Comparison of ENCODE assay signal across 1 cellular context in the genomic region with DNA sequence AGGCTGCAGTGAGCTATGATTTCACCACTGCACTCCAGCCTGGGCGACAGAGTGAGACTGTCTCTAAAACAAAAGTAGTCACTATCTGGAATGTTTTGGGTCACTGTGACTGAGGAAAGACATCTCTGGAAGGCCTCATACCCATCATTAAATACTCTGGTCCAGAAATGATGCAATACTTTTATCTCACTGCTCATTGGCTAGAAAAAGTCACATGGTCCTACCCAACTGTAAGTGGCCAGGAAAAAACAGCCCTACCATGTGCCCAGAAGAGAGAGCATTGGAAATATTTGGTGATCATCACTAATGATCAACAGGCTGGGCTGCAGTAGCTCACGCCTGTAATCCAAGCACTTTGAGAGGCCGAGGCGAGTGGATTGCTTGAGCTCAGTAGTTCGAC.
TF ChIP-seq lines count a peak whose summit lies in the region.

No MANE protein-coding gene starts in this region.

TF ChIP-seq in K562, 482 proteins besides CTCF, POLR2A, EP300 and RAD21 (continued from another document and continues in another):
- TF ChIP-seq, protein P1, sequence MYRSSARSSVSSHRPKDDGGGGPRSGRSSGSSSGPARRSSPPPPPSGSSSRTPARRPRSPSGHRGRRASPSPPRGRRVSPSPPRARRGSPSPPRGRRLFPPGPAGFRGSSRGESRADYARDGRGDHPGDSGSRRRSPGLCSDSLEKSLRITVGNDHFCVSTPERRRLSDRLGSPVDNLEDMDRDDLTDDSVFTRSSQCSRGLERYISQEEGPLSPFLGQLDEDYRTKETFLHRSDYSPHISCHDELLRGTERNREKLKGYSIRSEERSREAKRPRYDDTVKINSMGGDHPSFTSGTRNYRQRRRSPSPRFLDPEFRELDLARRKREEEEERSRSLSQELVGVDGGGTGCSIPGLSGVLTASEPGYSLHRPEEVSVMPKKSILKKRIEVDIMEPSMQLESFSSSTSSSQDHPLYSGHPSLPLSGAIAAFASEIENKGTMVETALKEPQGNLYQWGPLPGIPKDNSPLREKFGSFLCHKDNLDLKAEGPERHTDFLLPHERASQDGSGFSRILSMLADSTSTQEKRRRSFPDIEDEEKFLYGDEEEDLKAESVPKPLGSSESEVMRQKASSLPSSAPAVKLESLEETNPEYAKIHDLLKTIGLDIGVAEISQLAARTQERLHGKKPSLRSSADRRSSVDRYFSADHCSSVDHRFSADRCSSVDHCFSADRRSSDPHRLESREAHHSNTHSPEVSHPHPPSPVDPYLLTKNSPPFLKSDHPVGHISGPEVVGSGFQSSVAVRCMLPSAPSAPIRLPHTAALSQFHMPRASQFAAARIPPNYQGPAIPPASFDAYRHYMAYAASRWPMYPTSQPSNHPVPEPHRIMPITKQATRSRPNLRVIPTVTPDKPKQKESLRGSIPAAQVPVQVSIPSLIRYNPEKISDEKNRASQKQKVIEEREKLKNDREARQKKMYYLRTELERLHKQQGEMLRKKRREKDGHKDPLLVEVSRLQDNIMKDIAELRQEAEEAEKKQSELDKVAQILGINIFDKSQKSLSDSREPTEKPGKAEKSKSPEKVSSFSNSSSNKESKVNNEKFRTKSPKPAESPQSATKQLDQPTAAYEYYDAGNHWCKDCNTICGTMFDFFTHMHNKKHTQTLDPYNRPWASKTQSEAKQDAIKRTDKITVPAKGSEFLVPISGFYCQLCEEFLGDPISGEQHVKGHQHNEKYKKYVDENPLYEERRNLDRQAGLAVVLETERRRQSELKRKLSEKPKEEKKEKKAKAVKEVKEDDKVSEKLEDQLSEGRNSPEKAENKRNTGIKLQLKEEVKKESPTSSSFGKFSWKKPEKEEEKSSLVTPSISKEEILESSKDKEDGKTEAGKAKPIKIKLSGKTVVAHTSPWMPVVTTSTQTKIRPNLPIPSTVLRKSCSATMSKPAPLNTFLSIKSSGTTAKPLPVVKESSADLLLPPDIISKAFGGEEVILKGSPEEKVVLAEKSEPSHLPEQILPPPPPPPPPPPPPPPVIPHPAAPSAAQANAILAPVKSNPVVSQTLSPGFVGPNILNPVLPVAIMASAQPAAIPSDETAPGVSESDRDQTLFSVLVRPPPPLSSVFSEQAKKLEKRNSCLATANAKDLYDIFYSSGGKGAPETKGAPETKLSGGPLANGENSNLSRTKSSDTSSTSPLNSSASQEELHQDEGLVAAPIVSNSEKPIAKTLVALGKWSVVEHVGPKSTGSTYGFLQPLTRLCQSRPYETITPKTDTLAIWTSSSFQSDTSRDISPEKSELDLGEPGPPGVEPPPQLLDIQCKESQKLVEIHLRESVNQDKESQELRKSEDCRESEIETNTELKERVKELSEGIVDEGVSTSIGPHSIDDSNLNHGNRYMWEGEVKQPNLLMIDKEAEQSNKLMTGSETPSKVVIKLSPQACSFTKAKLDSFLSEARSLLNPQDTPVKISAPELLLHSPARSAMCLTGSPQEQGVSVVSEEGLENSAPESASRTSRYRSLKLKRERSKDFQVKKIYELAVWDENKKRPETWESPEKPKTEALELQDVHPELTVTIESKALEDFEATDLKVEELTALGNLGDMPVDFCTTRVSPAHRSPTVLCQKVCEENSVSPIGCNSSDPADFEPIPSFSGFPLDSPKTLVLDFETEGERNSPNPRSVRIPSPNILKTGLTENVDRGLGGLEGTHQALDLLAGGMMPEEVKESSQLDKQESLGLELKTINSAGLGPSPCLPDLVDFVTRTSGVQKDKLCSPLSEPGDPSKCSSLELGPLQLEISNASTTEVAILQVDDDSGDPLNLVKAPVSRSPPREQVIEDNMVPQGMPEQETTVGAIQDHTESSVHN (IDR thresholded peaks at IDR 0.05; ENCODE audit: borderline replicate concordance in 1 of 2, low read depth in 1 of 2) = no peak
- no peak for TF ChIP-seq CAMTA2 (CRISPR knock-in tag; conservative IDR thresholded peaks at IDR 0.05)
- no peak for TF ChIP-seq MAFK (IDR thresholded peaks at IDR 0.05; ENCODE audit: low read length)
- no peak for TF ChIP-seq MCM2 (IDR thresholded peaks at IDR 0.05; ENCODE audit: low read depth)
- TF ChIP-seq L3MBTL2 (IDR thresholded peaks at IDR 0.05) = peak; percentile 37
- no peak for TF ChIP-seq ZBTB26 (CRISPR knock-in tag; IDR thresholded peaks at IDR 0.05)
- peak; percentile 76 for TF ChIP-seq RAD51 (IDR thresholded peaks at IDR 0.05; ENCODE audit: borderline replicate concordance, low read depth)
- no peak for TF ChIP-seq MYNN (IDR thresholded peaks at IDR 0.05)
- no peak for TF ChIP-seq MYNN (CRISPR knock-in tag; IDR thresholded peaks at IDR 0.05)
- TF ChIP-seq MEF2A (IDR thresholded peaks at IDR 0.05; ENCODE audit: control insufficient read depth, low read depth, low read length) = no peak
- no peak for TF ChIP-seq PML (IDR thresholded peaks at IDR 0.05; ENCODE audit: low read length)
- TF ChIP-seq CEBPB (tag; IDR thresholded peaks at IDR 0.05) = peak; percentile 93
- no peak for TF ChIP-seq CBX5 (IDR thresholded peaks at IDR 0.05; ENCODE audit: borderline replicate concordance, low read depth)
- 0 out of 2 replicates have a peak, but pooled peaks have one; percentile 15 for TF ChIP-seq ATF7 (IDR thresholded peaks at IDR 0.05)
- TF ChIP-seq, protein P2, sequence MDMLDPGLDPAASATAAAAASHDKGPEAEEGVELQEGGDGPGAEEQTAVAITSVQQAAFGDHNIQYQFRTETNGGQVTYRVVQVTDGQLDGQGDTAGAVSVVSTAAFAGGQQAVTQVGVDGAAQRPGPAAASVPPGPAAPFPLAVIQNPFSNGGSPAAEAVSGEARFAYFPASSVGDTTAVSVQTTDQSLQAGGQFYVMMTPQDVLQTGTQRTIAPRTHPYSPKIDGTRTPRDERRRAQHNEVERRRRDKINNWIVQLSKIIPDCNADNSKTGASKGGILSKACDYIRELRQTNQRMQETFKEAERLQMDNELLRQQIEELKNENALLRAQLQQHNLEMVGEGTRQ (CRISPR knock-in tag; IDR thresholded peaks at IDR 0.05) = peak; percentile 76
- TF ChIP-seq, protein P3, sequence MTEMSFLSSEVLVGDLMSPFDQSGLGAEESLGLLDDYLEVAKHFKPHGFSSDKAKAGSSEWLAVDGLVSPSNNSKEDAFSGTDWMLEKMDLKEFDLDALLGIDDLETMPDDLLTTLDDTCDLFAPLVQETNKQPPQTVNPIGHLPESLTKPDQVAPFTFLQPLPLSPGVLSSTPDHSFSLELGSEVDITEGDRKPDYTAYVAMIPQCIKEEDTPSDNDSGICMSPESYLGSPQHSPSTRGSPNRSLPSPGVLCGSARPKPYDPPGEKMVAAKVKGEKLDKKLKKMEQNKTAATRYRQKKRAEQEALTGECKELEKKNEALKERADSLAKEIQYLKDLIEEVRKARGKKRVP (CRISPR knock-in tag; IDR thresholded peaks at IDR 0.05) = peak; percentile 62; the same call in 1 of the 2 replicates
- peak; percentile 83 for TF ChIP-seq IRF9 (tag; IDR thresholded peaks at IDR 0.05)
- TF ChIP-seq RBBP5 (IDR thresholded peaks at IDR 0.05; ENCODE audit: borderline replicate concordance, insufficient read depth, low read length, poor library complexity, severe bottlenecking) = no peak
- TF ChIP-seq, protein P4, sequence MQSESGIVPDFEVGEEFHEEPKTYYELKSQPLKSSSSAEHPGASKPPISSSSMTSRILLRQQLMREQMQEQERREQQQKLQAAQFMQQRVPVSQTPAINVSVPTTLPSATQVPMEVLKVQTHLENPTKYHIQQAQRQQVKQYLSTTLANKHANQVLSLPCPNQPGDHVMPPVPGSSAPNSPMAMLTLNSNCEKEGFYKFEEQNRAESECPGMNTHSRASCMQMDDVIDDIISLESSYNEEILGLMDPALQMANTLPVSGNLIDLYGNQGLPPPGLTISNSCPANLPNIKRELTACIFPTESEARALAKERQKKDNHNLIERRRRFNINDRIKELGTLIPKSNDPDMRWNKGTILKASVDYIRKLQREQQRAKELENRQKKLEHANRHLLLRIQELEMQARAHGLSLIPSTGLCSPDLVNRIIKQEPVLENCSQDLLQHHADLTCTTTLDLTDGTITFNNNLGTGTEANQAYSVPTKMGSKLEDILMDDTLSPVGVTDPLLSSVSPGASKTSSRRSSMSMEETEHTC (IDR thresholded peaks at IDR 0.05) = no peak
- TF ChIP-seq ZKSCAN3 (CRISPR knock-in tag; IDR thresholded peaks at IDR 0.05) = no peak
- no peak for TF ChIP-seq ZNF274 (IDR thresholded peaks at IDR 0.05; ENCODE audit: borderline replicate concordance, low read depth, low read length)
- TF ChIP-seq ZNF707 (CRISPR knock-in tag; conservative IDR thresholded peaks at IDR 0.05) = no peak
- TF ChIP-seq KAT2B (IDR thresholded peaks at IDR 0.05; ENCODE audit: low read depth, low read length) = no peak
- TF ChIP-seq, protein P5, sequence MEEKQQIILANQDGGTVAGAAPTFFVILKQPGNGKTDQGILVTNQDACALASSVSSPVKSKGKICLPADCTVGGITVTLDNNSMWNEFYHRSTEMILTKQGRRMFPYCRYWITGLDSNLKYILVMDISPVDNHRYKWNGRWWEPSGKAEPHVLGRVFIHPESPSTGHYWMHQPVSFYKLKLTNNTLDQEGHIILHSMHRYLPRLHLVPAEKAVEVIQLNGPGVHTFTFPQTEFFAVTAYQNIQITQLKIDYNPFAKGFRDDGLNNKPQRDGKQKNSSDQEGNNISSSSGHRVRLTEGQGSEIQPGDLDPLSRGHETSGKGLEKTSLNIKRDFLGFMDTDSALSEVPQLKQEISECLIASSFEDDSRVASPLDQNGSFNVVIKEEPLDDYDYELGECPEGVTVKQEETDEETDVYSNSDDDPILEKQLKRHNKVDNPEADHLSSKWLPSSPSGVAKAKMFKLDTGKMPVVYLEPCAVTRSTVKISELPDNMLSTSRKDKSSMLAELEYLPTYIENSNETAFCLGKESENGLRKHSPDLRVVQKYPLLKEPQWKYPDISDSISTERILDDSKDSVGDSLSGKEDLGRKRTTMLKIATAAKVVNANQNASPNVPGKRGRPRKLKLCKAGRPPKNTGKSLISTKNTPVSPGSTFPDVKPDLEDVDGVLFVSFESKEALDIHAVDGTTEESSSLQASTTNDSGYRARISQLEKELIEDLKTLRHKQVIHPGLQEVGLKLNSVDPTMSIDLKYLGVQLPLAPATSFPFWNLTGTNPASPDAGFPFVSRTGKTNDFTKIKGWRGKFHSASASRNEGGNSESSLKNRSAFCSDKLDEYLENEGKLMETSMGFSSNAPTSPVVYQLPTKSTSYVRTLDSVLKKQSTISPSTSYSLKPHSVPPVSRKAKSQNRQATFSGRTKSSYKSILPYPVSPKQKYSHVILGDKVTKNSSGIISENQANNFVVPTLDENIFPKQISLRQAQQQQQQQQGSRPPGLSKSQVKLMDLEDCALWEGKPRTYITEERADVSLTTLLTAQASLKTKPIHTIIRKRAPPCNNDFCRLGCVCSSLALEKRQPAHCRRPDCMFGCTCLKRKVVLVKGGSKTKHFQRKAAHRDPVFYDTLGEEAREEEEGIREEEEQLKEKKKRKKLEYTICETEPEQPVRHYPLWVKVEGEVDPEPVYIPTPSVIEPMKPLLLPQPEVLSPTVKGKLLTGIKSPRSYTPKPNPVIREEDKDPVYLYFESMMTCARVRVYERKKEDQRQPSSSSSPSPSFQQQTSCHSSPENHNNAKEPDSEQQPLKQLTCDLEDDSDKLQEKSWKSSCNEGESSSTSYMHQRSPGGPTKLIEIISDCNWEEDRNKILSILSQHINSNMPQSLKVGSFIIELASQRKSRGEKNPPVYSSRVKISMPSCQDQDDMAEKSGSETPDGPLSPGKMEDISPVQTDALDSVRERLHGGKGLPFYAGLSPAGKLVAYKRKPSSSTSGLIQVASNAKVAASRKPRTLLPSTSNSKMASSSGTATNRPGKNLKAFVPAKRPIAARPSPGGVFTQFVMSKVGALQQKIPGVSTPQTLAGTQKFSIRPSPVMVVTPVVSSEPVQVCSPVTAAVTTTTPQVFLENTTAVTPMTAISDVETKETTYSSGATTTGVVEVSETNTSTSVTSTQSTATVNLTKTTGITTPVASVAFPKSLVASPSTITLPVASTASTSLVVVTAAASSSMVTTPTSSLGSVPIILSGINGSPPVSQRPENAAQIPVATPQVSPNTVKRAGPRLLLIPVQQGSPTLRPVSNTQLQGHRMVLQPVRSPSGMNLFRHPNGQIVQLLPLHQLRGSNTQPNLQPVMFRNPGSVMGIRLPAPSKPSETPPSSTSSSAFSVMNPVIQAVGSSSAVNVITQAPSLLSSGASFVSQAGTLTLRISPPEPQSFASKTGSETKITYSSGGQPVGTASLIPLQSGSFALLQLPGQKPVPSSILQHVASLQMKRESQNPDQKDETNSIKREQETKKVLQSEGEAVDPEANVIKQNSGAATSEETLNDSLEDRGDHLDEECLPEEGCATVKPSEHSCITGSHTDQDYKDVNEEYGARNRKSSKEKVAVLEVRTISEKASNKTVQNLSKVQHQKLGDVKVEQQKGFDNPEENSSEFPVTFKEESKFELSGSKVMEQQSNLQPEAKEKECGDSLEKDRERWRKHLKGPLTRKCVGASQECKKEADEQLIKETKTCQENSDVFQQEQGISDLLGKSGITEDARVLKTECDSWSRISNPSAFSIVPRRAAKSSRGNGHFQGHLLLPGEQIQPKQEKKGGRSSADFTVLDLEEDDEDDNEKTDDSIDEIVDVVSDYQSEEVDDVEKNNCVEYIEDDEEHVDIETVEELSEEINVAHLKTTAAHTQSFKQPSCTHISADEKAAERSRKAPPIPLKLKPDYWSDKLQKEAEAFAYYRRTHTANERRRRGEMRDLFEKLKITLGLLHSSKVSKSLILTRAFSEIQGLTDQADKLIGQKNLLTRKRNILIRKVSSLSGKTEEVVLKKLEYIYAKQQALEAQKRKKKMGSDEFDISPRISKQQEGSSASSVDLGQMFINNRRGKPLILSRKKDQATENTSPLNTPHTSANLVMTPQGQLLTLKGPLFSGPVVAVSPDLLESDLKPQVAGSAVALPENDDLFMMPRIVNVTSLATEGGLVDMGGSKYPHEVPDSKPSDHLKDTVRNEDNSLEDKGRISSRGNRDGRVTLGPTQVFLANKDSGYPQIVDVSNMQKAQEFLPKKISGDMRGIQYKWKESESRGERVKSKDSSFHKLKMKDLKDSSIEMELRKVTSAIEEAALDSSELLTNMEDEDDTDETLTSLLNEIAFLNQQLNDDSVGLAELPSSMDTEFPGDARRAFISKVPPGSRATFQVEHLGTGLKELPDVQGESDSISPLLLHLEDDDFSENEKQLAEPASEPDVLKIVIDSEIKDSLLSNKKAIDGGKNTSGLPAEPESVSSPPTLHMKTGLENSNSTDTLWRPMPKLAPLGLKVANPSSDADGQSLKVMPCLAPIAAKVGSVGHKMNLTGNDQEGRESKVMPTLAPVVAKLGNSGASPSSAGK (IDR thresholded peaks at IDR 0.05) = peak; percentile 40; the same call in 1 of the 2 replicates
- TF ChIP-seq STAG1 (CRISPR knock-in tag; IDR thresholded peaks at IDR 0.05; ENCODE audit: borderline replicate concordance) = no peak
- TF ChIP-seq ZZZ3 (IDR thresholded peaks at IDR 0.05) = no peak
